8 cellular contexts compared by ENCODE assay signal in the genomic region with DNA sequence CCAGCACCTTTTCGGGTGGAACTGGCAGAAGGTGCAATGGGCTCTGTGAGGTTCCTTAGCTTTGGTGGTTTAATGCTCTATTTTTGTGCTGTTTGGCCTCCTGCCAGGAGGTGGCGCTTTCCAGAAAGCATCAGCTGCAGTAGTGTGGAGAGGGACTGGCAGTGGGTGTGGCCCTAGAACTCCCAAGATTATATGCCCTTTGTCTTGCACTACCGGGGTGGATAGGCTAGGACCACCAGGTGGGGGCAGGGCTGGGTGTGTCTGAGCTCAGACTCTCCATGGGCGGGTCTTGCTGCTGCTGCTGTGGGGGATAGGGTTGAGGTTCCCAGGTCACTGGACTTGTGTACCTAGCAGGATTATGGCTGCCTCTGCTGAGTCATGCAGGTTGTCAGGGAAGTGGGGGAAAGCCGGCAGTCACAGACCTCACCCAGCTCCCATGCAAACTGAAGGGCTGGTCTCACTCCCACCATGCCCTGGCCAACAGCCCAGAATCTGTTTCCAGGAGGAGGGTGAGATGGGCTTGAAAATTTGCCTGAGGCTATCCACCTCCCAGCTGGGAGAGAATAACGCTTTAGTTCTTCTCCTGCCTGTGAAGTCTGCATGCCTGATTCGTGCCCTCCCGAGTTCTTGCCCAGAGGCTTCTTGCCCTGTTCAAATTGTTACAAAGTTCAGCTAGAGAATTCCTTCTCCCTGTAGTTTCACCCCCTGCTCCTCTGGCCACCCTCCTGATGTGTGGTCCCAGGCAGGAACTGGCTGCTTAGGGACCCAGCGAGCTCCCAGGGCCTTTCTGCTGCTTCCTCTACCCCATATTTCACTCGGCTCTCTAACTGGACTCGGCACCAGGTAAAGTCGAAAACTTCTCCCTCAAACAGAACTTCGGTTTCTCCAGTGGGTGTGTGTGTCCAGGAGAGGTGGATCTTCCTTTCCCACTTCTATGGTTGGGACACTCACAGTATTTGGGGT.
A peak's percentile ranks its signal among the peaks of the same experiment; 100 is the strongest.
DNase-seq lines count a peak whose midpoint lies in the region; TF ChIP-seq lines count a peak whose summit lies in the region.

No MANE protein-coding gene starts in this region.

- no peaks in the 10 kb centered on the region for H3K36me3 Mint-ChIP-seq in Caco-2 (ENCODE audit: insufficient read depth, unreplicated experiment)
- peaks cover 10% of the 10 kb centered on the region for H3K36me3 Mint-ChIP-seq in activated CD4-positive, alpha-beta T cell treated with anti-CD3 and anti-CD28 coated beads, Interleukin-2, amount 10 ng/mL, durations not matched to agents 7 days and 5 days (ENCODE audit: low read depth)

- no peak overlapping the region for H3K27ac ChIP-seq in ovary

- no peaks in the 10 kb centered on the region for H3K27me3 Mint-ChIP-seq in Caco-2 (ENCODE audit: insufficient read depth, unreplicated experiment)
- H3K27me3 Mint-ChIP-seq in activated CD4-positive, alpha-beta T cell treated with anti-CD3 and anti-CD28 coated beads, Interleukin-2, amount 10 ng/mL, durations not matched to agents 7 days and 5 days, result no peaks in the 10 kb centered on the region

- no peak for TF ChIP-seq EP300 in ovary (IDR thresholded peaks at IDR 0.05)

- TF ChIP-seq POLR2A in NB4 (IDR thresholded peaks at IDR 0.05; ENCODE audit: extremely low read depth, insufficient read length) (no peak), ovary (IDR thresholded peaks at IDR 0.05) (no peak)

- H3K9me3 Mint-ChIP-seq in Caco-2 (ENCODE audit: unreplicated experiment), result peaks cover 54% of the 10 kb centered on the region
- peaks cover 20% of the 10 kb centered on the region for H3K9me3 Mint-ChIP-seq in activated CD4-positive, alpha-beta T cell treated with anti-CD3 and anti-CD28 coated beads, Interleukin-2, amount 10 ng/mL, durations not matched to agents 7 days and 5 days

- 28 to 38% (median 36%) methylated on average over 13 of the region's 13 CpGs for WGBS in ovary, 3 donors

- no peaks in the 10 kb centered on the region for H3K27me3 ChIP-seq in Caco-2 (replicated peaks; ENCODE audit: control insufficient read depth, insufficient read depth, low read length)
- H3K27me3 ChIP-seq in ovary, result no peaks in the 10 kb centered on the region

- CTCF ChIA-PET in Caco-2 (lab: Charles Lee), result interaction anchor here (0.6 kb wide), 1 partner anchor 190 kb away, joined by 6 read pairs; no protein-coding TSS in a partner anchor
- CTCF ChIA-PET in activated CD4-positive, alpha-beta T cell treated with anti-CD3 and anti-CD28 coated beads, Interleukin-2, amount 10 ng/mL, durations not matched to agents 7 days and 5 days (lab: Charles Lee), result interaction anchor here (0.6 to 1.9 kb wide), 8 partner anchors 8 to 215 kb away, joined by 3 to 4 read pairs (median 3); no protein-coding TSS in a partner anchor

- H3K4me3 ChIP-seq in Caco-2 (ENCODE audit: low read depth, low read length) (no peak overlapping the region), NB4 (ENCODE audit: low read depth, low read length) (no peak overlapping the region), ovary (no peak overlapping the region)

- peaks cover 18% of the 10 kb centered on the region for H3K4me1 Mint-ChIP-seq in Caco-2 (ENCODE audit: low read depth, unreplicated experiment)
- peaks cover 41% of the 10 kb centered on the region for H3K4me1 Mint-ChIP-seq in activated CD4-positive, alpha-beta T cell treated with anti-CD3 and anti-CD28 coated beads, Interleukin-2, amount 10 ng/mL, durations not matched to agents 7 days and 5 days

- DNase-seq in Caco-2 (peak; percentile 57 to 81), NB4 (ENCODE audit: low read depth) (peak; percentile 5), ovary (peak; percentile 32 to 74 (median 35)), AG20443 (ENCODE audit: low spot score) (no peak), dermis blood vessel endothelial cell (no peak), epidermal melanocyte (ENCODE audit: insufficient read length, low spot score) (no peak)
- peak; percentile 21 for DNase-seq in activated CD4-positive, alpha-beta T cell treated with anti-CD3 and anti-CD28 coated beads, Interleukin-2, amount 10 ng/mL, durations not matched to agents 7 days and 5 days
- DNase-seq in effector CD4-positive, alpha-beta T cell, result peak; percentile 34

- BruUV-seq in Caco-2 (replicated peaks; lab: Mats Ljungman, UMichigan), result no TSS peak

- POLR2A ChIA-PET in Caco-2 (lab: Charles Lee), result no interaction called here
- POLR2A ChIA-PET in activated CD4-positive, alpha-beta T cell treated with anti-CD3 and anti-CD28 coated beads, Interleukin-2, amount 10 ng/mL, durations not matched to agents 7 days and 5 days (lab: Charles Lee), result interaction anchor here (0.6 kb wide), 1 partner anchor 1265 kb away, joined by 3 read pairs; no protein-coding TSS in a partner anchor

- peak in 1 of 2 experiments; percentile 15 for TF ChIP-seq CTCF in Caco-2 (IDR thresholded peaks at IDR 0.05; ENCODE audit: insufficient read depth in 1 of 2, low read depth in 1 of 2, low read length in 1 of 2, severe bottlenecking in 1 of 2, unreplicated experiment in 1 of 2)
- peak; percentile 27 for TF ChIP-seq CTCF in NB4 (IDR thresholded peaks at IDR 0.05; ENCODE audit: low read depth, low read length)
- no peak for TF ChIP-seq CTCF in ovary (IDR thresholded peaks at IDR 0.05)

- no peak overlapping the region for H3K4me3 Mint-ChIP-seq in Caco-2 (ENCODE audit: unreplicated experiment)
- H3K4me3 Mint-ChIP-seq in activated CD4-positive, alpha-beta T cell treated with anti-CD3 and anti-CD28 coated beads, Interleukin-2, amount 10 ng/mL, durations not matched to agents 7 days and 5 days, result no peak overlapping the region

- H3K9me3 ChIP-seq in Caco-2 (no peaks in the 10 kb centered on the region), ovary (no peaks in the 10 kb centered on the region)

- intact Hi-C loops in Caco-2 (cut with micrococcal nuclease; ENCODE audit: unreplicated experiment) (no loop called here), ovary (cut with DNase I) (loop anchor here in 1 of 4 donors (10.0 kb wide), 1 partner anchor 236 kb away; no protein-coding TSS in a partner anchor)

- H3K4me1 ChIP-seq in Caco-2, result peaks cover 22% of the 10 kb centered on the region
- H3K4me1 ChIP-seq in ovary (ENCODE audit: insufficient read depth), result peaks cover 4% of the 10 kb centered on the region

- peak overlapping the region; percentile 88 for H3K27ac Mint-ChIP-seq in Caco-2 (ENCODE audit: unreplicated experiment)
- H3K27ac Mint-ChIP-seq in activated CD4-positive, alpha-beta T cell treated with anti-CD3 and anti-CD28 coated beads, Interleukin-2, amount 10 ng/mL, durations not matched to agents 7 days and 5 days, result no peak overlapping the region

- H3K36me3 ChIP-seq in Caco-2 (ENCODE audit: control insufficient read depth, insufficient read depth, low read length) (no peaks in the 10 kb centered on the region), ovary (no peaks in the 10 kb centered on the region)

Comparison
In these comparisons a context has a peak if more than half of its experiments do, and no peak if none do; other contexts are left out.
1. DNase-seq: peak in Caco-2 (2 of 2), NB4 (single experiment), activated CD4-positive, alpha-beta T cell treated with anti-CD3 and anti-CD28 coated beads, Interleukin-2, amount 10 ng/mL, durations not matched to agents 7 days and 5 days (single experiment), effector CD4-positive, alpha-beta T cell (single experiment) and ovary (5 of 5); none in AG20443 (single experiment), dermis blood vessel endothelial cell (single experiment) and epidermal melanocyte (single experiment).